ENCODE assay signal across 1 cellular context in the genomic region with DNA sequence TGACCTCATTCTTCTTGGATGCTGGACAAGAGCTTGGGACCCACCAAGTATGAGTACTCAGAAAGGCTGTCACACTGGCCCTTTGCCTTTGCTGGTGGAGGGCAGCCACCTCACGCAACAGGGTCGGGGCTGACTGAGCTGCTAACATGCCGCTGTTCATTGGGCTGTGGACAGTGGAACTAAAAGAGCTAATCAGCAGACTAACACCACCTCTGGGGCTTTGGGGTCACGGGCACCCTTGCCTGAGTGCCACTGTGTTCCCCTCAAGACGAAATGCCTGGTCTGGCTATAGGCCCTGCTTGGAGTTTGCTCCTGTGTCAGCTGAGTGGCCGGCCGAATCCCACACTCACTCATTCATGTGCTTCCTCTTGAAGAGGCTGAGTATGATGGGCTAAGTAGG.
TF ChIP-seq lines count a peak whose summit lies in the region.

No MANE protein-coding gene starts in this region.

TF ChIP-seq in H1, 55 proteins besides CTCF, POLR2A, EP300 and RAD21:
- TF ChIP-seq NRF1 (IDR thresholded peaks at IDR 0.05; ENCODE audit: low read depth, low read length) = no peak
- no peak for TF ChIP-seq EGR1 (IDR thresholded peaks at IDR 0.05; ENCODE audit: borderline replicate concordance, low read depth, low read length)
- TF ChIP-seq CBX8 (IDR thresholded peaks at IDR 0.05; ENCODE audit: borderline replicate concordance, low read depth, low read length) = no peak
- TF ChIP-seq CEBPB (IDR thresholded peaks at IDR 0.05; ENCODE audit: low read depth, low read length) = no peak
- TF ChIP-seq, protein P1, sequence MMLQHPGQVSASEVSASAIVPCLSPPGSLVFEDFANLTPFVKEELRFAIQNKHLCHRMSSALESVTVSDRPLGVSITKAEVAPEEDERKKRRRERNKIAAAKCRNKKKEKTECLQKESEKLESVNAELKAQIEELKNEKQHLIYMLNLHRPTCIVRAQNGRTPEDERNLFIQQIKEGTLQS (IDR thresholded peaks at IDR 0.05; ENCODE audit: insufficient read depth, low read depth, low read length) = no peak
- TF ChIP-seq USF2 (IDR thresholded peaks at IDR 0.05; ENCODE audit: low read length) = no peak
- TF ChIP-seq SIN3A (conservative IDR thresholded peaks at IDR 0.05 in 1 of 2, IDR thresholded peaks at IDR 0.05 in 1 of 2; ENCODE audit: low read depth in 1 of 2, low read length in 2 of 2) = no peak
- TF ChIP-seq TCF12 (IDR thresholded peaks at IDR 0.05; ENCODE audit: low read depth, low read length) = no peak
- no peak for TF ChIP-seq SP2 (IDR thresholded peaks at IDR 0.05; ENCODE audit: low read length)
- no peak for TF ChIP-seq CBX5 (IDR thresholded peaks at IDR 0.05; ENCODE audit: low read depth, low read length)
- no peak for TF ChIP-seq TAF1 (IDR thresholded peaks at IDR 0.05; ENCODE audit: low read depth, low read length)
- TF ChIP-seq E2F6 (IDR thresholded peaks at IDR 0.05) = no peak
- no peak for TF ChIP-seq BCL11A (IDR thresholded peaks at IDR 0.05; ENCODE audit: low read depth in 2 of 2, low read length in 2 of 2)
- TF ChIP-seq TAF7 (optimal IDR thresholded peaks at IDR 0.05; ENCODE audit: borderline replicate concordance, low read depth, low read length) = no peak
- TF ChIP-seq POLR2AphosphoS5 (IDR thresholded peaks at IDR 0.05; ENCODE audit: low read depth, low read length) = no peak
- no peak for TF ChIP-seq KDM4A (IDR thresholded peaks at IDR 0.05; ENCODE audit: low read depth, low read length, severe bottlenecking)
